8 cellular contexts compared by ENCODE assay signal in genomic region chr20:38473353-38473795, GRCh38. TPM values are rescaled to one million over a fixed set of nuclear protein-coding genes. Genes with fewer than 3 reads are reported as not detected.
DNase-seq lines count a peak whose midpoint lies in the region; ATAC-seq and TF ChIP-seq lines count a peak whose summit lies in the region.

No MANE protein-coding gene starts in this region.

- no peak for TF ChIP-seq POLR2A in stomach (IDR thresholded peaks at IDR 0.05)

- ATAC-seq in HG03442 (IDR thresholded peaks at IDR 0.05; ENCODE audit: unreplicated experiment) (peak; percentile 4), HG03175 (IDR thresholded peaks at IDR 0.05; ENCODE audit: unreplicated experiment) (no peak), HG03457 (IDR thresholded peaks at IDR 0.05; ENCODE audit: unreplicated experiment) (no peak)

- H3K9me3 ChIP-seq in iPS-20b (ENCODE audit: insufficient read depth, low read depth, low read length) (no peaks in the 10 kb centered on the region), stomach (no peaks in the 10 kb centered on the region)

- 6 to 11% (median 8%) methylated on average over 11 of the region's 11 CpGs for WGBS in stomach, 5 donors

- H3K27ac Mint-ChIP-seq in activated naive CD8-positive, alpha-beta T cell: peak overlapping the region; percentile 64

- in situ Hi-C loops in Caki2 (cut with HindIII; ENCODE audit: low pct_unique_long_range_greater_than_20kb, low sequenced_read_pairs): no loop called here

- peak overlapping the region; percentile 76; the same call in 1 of the 2 replicates for H3K9ac ChIP-seq in iPS-20b (ENCODE audit: low read depth, low read length)

- no peak for TF ChIP-seq CTCF in stomach (IDR thresholded peaks at IDR 0.05)

- no peaks in the 10 kb centered on the region for H3K9me3 Mint-ChIP-seq in activated naive CD8-positive, alpha-beta T cell (ENCODE audit: low read depth)

- H3K27ac ChIP-seq in iPS-20b (ENCODE audit: low read length) (no peak overlapping the region), stomach (peak overlapping the region; percentile 85 to 97 (median 94))

- intact Hi-C loops in stomach (cut with DNase I; ENCODE audit: low total_unique reads): no loop called here

- H3K4me3 ChIP-seq in iPS-20b (ENCODE audit: low read length): peak overlapping the region; percentile 93
- H3K4me3 ChIP-seq in stomach: peak overlapping the region; percentile 82 to 95 (median 86)

- peaks cover 51% of the 10 kb centered on the region for H3K4me1 Mint-ChIP-seq in activated naive CD8-positive, alpha-beta T cell (ENCODE audit: low read depth)

- no peaks in the 10 kb centered on the region for H3K36me3 Mint-ChIP-seq in activated naive CD8-positive, alpha-beta T cell

- no peaks in the 10 kb centered on the region for H3K27me3 Mint-ChIP-seq in activated naive CD8-positive, alpha-beta T cell

- no peaks in the 10 kb centered on the region for H3K27me3 ChIP-seq in iPS-20b (ENCODE audit: insufficient read depth, low read length)
- H3K27me3 ChIP-seq in stomach: no peaks in the 10 kb centered on the region

- H3K4me1 ChIP-seq in iPS-20b (ENCODE audit: insufficient read depth, low read length) (peaks cover 10% of the 10 kb centered on the region), stomach (peaks cover 13 to 58% (median 36%) of the 10 kb centered on the region in 4 donors)

- peak; percentile 48 for DNase-seq in Caki2 (ENCODE audit: low read depth)
- DNase-seq in stomach: peak; percentile 28
- no peak for DNase-seq in GOT3 (lab: John Stamatoyannopoulos, UW)

- TF ChIP-seq EP300 in stomach (IDR thresholded peaks at IDR 0.05): no peak

- H3K36me3 ChIP-seq in iPS-20b (ENCODE audit: insufficient read depth, low read depth, low read length) (no peaks in the 10 kb centered on the region; the same call in 1 of the 2 replicates), stomach (no peaks in the 10 kb centered on the region)

- peak overlapping the region; percentile 91 for H3K4me3 Mint-ChIP-seq in activated naive CD8-positive, alpha-beta T cell

RNA-seq across cellular contexts. Expression of gene RALGAPB, which starts 0.7 kb away (rescaled TPM):
- total RNA-seq in Caki2 (2014; rRNA removed; shearing (Covaris generic); ENCODE audit: low replicate concordance): 4.5 and 4.8 TPM in 2 replicates
- 10 to 100 TPM; 26.9 to 57.5 (median 50.2) TPM for total RNA-seq in stomach
- 1 to 10 TPM; 5.4 to 7.6 (median 6.7) TPM for polyA plus RNA-seq in stomach

RNA-seq across cellular contexts. Expression of gene SNHG17, which starts 38.2 kb away (rescaled TPM):
- total RNA-seq in Caki2 (2014; rRNA removed; shearing (Covaris generic); ENCODE audit: low replicate concordance): 44.4 and 211 TPM in 2 replicates
- total RNA-seq in stomach: 10 to 100 TPM; 11.0 to 55.2 (median 23.9) TPM
- 10 to 100 TPM; 24.5 to 43.7 (median 34.7) TPM for polyA plus RNA-seq in stomach
